6 cellular contexts compared by ENCODE assay signal in genomic region chr5:747303-747844, GRCh38. TPM values are rescaled to one million over a fixed set of nuclear protein-coding genes. Genes with fewer than 3 reads are reported as not detected.
DNase-seq lines count a peak whose midpoint lies in the region; ATAC-seq and FAIRE-seq lines count a peak whose summit lies in the region.
"Not testable (repeated sequence)": the region's sequence is repeated elsewhere in the genome, so short reads cannot be mapped to it uniquely, and the experiment has no call there.

No MANE protein-coding gene starts in this region.

- H3K9me3 Mint-ChIP-seq in central memory CD8-positive, alpha-beta T cell; stimulated activated effector memory CD8-positive, alpha-beta T cell treated with anti-CD3 and anti-CD28 coated beads, Interleukin-12 subunit alpha, Interleukin-12 subunit beta, amount 100 ng/mL, for 72 hours: not testable (repeated sequence)

- H3K27ac Mint-ChIP-seq in central memory CD8-positive, alpha-beta T cell (ENCODE audit: low read depth); stimulated activated effector memory CD8-positive, alpha-beta T cell treated with anti-CD3 and anti-CD28 coated beads, Interleukin-12 subunit alpha, Interleukin-12 subunit beta, amount 100 ng/mL, for 72 hours: not testable (repeated sequence)

- H3K36me3 Mint-ChIP-seq in central memory CD8-positive, alpha-beta T cell (ENCODE audit: insufficient read depth); stimulated activated effector memory CD8-positive, alpha-beta T cell treated with anti-CD3 and anti-CD28 coated beads, Interleukin-12 subunit alpha, Interleukin-12 subunit beta, amount 100 ng/mL, for 72 hours: not testable (repeated sequence)

- peak; percentile 40 for ATAC-seq in central memory CD8-positive, alpha-beta T cell (replicated peaks; ENCODE audit: extremely low read depth, poor library complexity, severe bottlenecking)
- peak; percentile 22 for ATAC-seq in stimulated activated effector memory CD8-positive, alpha-beta T cell treated with anti-CD3 and anti-CD28 coated beads, Interleukin-12 subunit alpha, Interleukin-12 subunit beta, amount 100 ng/mL, for 72 hours

- H3K27me3 Mint-ChIP-seq in central memory CD8-positive, alpha-beta T cell: not testable (repeated sequence)

- not testable (repeated sequence) for DNase-seq in HTR-8/SVneo (ENCODE audit: insufficient read length, low spot score); central memory CD8-positive, alpha-beta T cell (ENCODE audit: low spot score in 2 of 2); stimulated activated effector memory CD8-positive, alpha-beta T cell treated with anti-CD3 and anti-CD28 coated beads, Interleukin-12 subunit alpha, Interleukin-12 subunit beta, amount 100 ng/mL, for 72 hours (ENCODE audit: low spot score in 2 of 2); urothelium cell line (ENCODE audit: low spot score)
- DNase-seq in cardiac septum (ENCODE audit: low spot score): peak; percentile 69
- DNase-seq in mesenteric fat pad (ENCODE audit: low spot score): peak; percentile 89

- FAIRE-seq in HTR-8/SVneo (lab: Jason Lieb, UNC) (peak; percentile 26), urothelium cell line (lab: Jason Lieb, UNC) (peak; percentile 44)

- H3K4me3 Mint-ChIP-seq in central memory CD8-positive, alpha-beta T cell; stimulated activated effector memory CD8-positive, alpha-beta T cell treated with anti-CD3 and anti-CD28 coated beads, Interleukin-12 subunit alpha, Interleukin-12 subunit beta, amount 100 ng/mL, for 72 hours: not testable (repeated sequence)

- not testable (repeated sequence) for H3K4me1 Mint-ChIP-seq in central memory CD8-positive, alpha-beta T cell; stimulated activated effector memory CD8-positive, alpha-beta T cell treated with anti-CD3 and anti-CD28 coated beads, Interleukin-12 subunit alpha, Interleukin-12 subunit beta, amount 100 ng/mL, for 72 hours

- intact Hi-C loops in cardiac septum (cut with DNase I): not testable (repeated sequence)

RNA-seq across cellular contexts. Expression of gene ZDHHC11B, which starts 37.2 kb away (rescaled TPM):
- 5.5 TPM for total RNA-seq in cardiac septum
- 6.9 TPM for total RNA-seq in mesenteric fat pad

RNA-seq across cellular contexts. Expression of gene TPPP, which starts 54.2 kb away (rescaled TPM):
- 7.3 TPM for total RNA-seq in cardiac septum
- total RNA-seq in mesenteric fat pad: 5.4 TPM
